ENCODE assay signal across 13 cellular contexts in genomic region chr14:71687115-71687836, GRCh38.
DNase-seq lines count a peak whose midpoint lies in the region; ATAC-seq and TF ChIP-seq lines count a peak whose summit lies in the region.
"Had no signal": no experiment of that assay in that cellular context is flagged by ENCODE, and none has a peak within 500 bp of the region (broad histone marks: within the 10 kb centered on the region; RNA-seq: fewer than 3 reads in every experiment).

No MANE protein-coding gene starts in this region.

- TF ChIP-seq EP300 in SK-N-SH (IDR thresholded peaks at IDR 0.05; ENCODE audit: borderline replicate concordance in 1 of 2, low read depth in 1 of 2, low read length in 1 of 2), result no peak

- H3F3A ChIP-seq in SK-N-SH (replicated peaks; ENCODE audit: insufficient read depth), result no peaks in the 10 kb centered on the region

- H3K36me3 ChIP-seq in SK-N-SH (replicated peaks in 1 of 2; ENCODE audit: control insufficient read depth in 1 of 2, insufficient read depth in 2 of 2, low read length in 1 of 2), result peaks cover 3% of the 10 kb centered on the region in 2 experiments
- H3K36me3 ChIP-seq: prostate gland had no signal

- no peak overlapping the region for H3K27ac Mint-ChIP-seq in immature natural killer cell
- H3K27ac Mint-ChIP-seq: activated naive CD4-positive, alpha-beta T cell treated with anti-CD3 and anti-CD28 coated beads for 36 hours had no signal

- H3K4me1 Mint-ChIP-seq in immature natural killer cell, result no peaks in the 10 kb centered on the region

- intact Hi-C loops in sciatic nerve (cut with DNase I), result no loop called here

- H3K4me1 ChIP-seq in SK-N-SH (ENCODE audit: control insufficient read depth in 1 of 2, insufficient read depth in 2 of 2, low read depth in 1 of 2, low read length in 1 of 2), result peaks cover 7 to 18% of the 10 kb centered on the region in 2 experiments
- H3K4me1 ChIP-seq: prostate gland had no signal

- H3K36me3 Mint-ChIP-seq in immature natural killer cell, result peaks cover 23 to 46% (median 31%) of the 10 kb centered on the region in 3 donors

- no peaks in the 10 kb centered on the region for H3K9me3 ChIP-seq in SK-N-SH
- H3K9me3 ChIP-seq: prostate gland had no signal

- H3K4me2 ChIP-seq in SK-N-SH, result 0 out of 2 replicates have a peak overlapping the region, but pooled peaks have one; percentile 15

- H3K27me3 ChIP-seq in SK-N-SH (ENCODE audit: insufficient read depth), result no peaks in the 10 kb centered on the region

- TF ChIP-seq CTCF in AG10803 (conservative IDR thresholded peaks at IDR 0.05; ENCODE audit: low read length) (no peak), SK-N-SH (IDR thresholded peaks at IDR 0.05) (no peak), fibroblast of the aortic adventitia (IDR thresholded peaks at IDR 0.05; ENCODE audit: insufficient read depth, low read length) (no peak)

- DNase-seq in AG10803 (ENCODE audit: low read depth) (peak; percentile 84), SK-N-SH (no peak), fibroblast of the aortic adventitia (ENCODE audit: low read depth) (peak; percentile 77), sciatic nerve (ENCODE audit: low spot score) (no peak), middle frontal gyrus (ENCODE audit: extremely low spot score, low spot score) (no peak), immature natural killer cell (no peak), amygdala (lab: John Stamatoyannopoulos, UW) (no peak)
- DNase-seq: activated naive CD4-positive, alpha-beta T cell treated with anti-CD3 and anti-CD28 coated beads for 36 hours; NCI-H187 treated with DMSO at 0.1 percent for 48 hours; NCI-H82; T-helper 1 cell had no signal

- H2AFZ ChIP-seq in SK-N-SH (ENCODE audit: low read depth), result no peak overlapping the region

- POLR2A ChIA-PET in SK-N-SH (lab: Yijun Ruan, JAX), result no interaction called here

- 92% methylated on average over 2 of the region's 2 CpGs for WGBS in SK-N-SH (ENCODE audit: low lambda C conversion rate)

- no peak for TF ChIP-seq RAD21 in SK-N-SH (IDR thresholded peaks at IDR 0.05; ENCODE audit: low read length)

- H3K9ac ChIP-seq in SK-N-SH, result no peak overlapping the region

- no peak overlapping the region for H3K4me3 ChIP-seq in AG10803 (ENCODE audit: low read length)
- H3K4me3 ChIP-seq in SK-N-SH (ENCODE audit: low read depth in 2 of 2, low read length in 1 of 2), result no peak overlapping the region
- no peak overlapping the region for H3K4me3 ChIP-seq in fibroblast of the aortic adventitia (ENCODE audit: low read depth, low read length)
- H3K4me3 ChIP-seq: prostate gland had no signal

- H3K79me2 ChIP-seq in SK-N-SH (ENCODE audit: insufficient read depth), result no peaks in the 10 kb centered on the region

- CTCF ChIA-PET in SK-N-SH (lab: Yijun Ruan, JAX), result no interaction called here

- peak overlapping the region; percentile 56 to 59; a peak in 2 of 4 replicates for H3K27ac ChIP-seq in SK-N-SH (ENCODE audit: low read depth in 2 of 2, low read length in 1 of 2)
- H3K27ac ChIP-seq: prostate gland had no signal

- no peaks in the 10 kb centered on the region for H3K27me3 Mint-ChIP-seq in immature natural killer cell (ENCODE audit: low read depth in 3 of 3)

- no peak overlapping the region for H3K4me3 Mint-ChIP-seq in immature natural killer cell
- H3K4me3 Mint-ChIP-seq: activated naive CD4-positive, alpha-beta T cell treated with anti-CD3 and anti-CD28 coated beads for 36 hours had no signal

- no peaks in the 10 kb centered on the region for H3K9me3 Mint-ChIP-seq in immature natural killer cell
- H3K9me3 Mint-ChIP-seq: activated naive CD4-positive, alpha-beta T cell treated with anti-CD3 and anti-CD28 coated beads for 36 hours had no signal

- H4K20me1 ChIP-seq in SK-N-SH (ENCODE audit: insufficient read depth), result no peaks in the 10 kb centered on the region

- ATAC-seq in sciatic nerve (peak; percentile 45), GM21528 (IDR thresholded peaks at IDR 0.05; ENCODE audit: low FRiP score, unreplicated experiment) (no peak)

- H3K9me2 ChIP-seq in SK-N-SH, result no peaks in the 10 kb centered on the region

TF ChIP-seq in SK-N-SH, 30 proteins besides CTCF, POLR2A, EP300 and RAD21:
- no peak for TF ChIP-seq RFX5 (IDR thresholded peaks at IDR 0.05; ENCODE audit: low read length)
- TF ChIP-seq TCF12 (IDR thresholded peaks at IDR 0.05), result peak; percentile 1; the same call in 1 of the 2 replicates
- no peak for TF ChIP-seq NFIC (IDR thresholded peaks at IDR 0.05; ENCODE audit: borderline replicate concordance)
TF ChIP-seq in SK-N-SH: peak in this region for 1.

Comparison
In these comparisons a context has a peak if more than half of its experiments do, and no peak if none do; other contexts are left out.
1. DNase-seq: peak in AG10803 (single experiment) and fibroblast of the aortic adventitia (single experiment); none in SK-N-SH (single experiment), sciatic nerve (single experiment), middle frontal gyrus (single experiment), immature natural killer cell (0 of 3) and amygdala (0 of 56).